22 cellular contexts compared by ENCODE assay signal in the genomic region with DNA sequence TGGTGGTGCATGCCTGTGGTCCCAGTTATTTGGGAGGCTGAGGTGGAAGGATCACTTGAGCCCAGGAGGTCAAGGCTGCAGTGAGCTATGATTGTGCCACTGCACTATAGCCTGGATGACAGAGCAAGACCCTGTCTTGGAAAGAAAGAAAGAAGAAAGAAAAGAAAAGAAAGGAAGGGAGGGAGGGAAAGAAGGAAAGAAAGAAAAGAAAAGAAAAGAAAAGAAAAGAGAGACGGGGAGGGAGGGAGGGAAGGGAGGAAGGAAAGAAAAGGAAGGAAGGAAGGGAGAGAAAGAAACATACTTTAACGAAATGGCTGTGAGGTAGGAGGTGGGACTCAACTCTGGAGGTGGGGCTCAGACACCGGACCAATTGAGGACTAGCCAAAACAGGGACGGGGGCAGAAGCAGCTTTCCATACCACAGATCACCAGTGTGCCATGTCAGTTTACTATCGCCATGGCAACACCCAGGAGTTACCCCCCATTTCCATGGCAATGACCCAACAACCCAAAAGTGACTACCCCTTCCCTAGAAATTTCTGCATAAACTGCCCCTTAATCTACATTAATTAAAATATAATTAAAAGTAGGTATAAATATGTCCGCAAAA.
"Had no signal": no experiment of that assay in that cellular context is flagged by ENCODE, and none has a peak within 500 bp of the region (broad histone marks: within the 10 kb centered on the region; RNA-seq: fewer than 3 reads in every experiment).

No MANE protein-coding gene starts in this region.

- H3K4me3 ChIP-seq: MG63, SJSA1, SK-N-MC had no signal

- H3K27ac ChIP-seq: SJSA1, SK-N-MC had no signal

- H3K27me3 ChIP-seq: MG63, SJSA1 had no signal

- H3K9me3 ChIP-seq: MG63, SJSA1 had no signal

- DNase-seq: Karpas-422, KG1, MG63, NCI-H1092, NCI-H1105 treated with DMSO at 0.1 percent for 48 hours, NCI-H1417 treated with DMSO at 0.1 percent for 48 hours, NCI-H146, NCI-H1694 treated with DMSO at 0.1 percent for 48 hours, NCI-H1930, NCI-H2081, NCI-H2171, NCI-H226, NCI-H446, NCI-H510A, NCI-H524 treated with DMSO at 0.1 percent for 48 hours, NCI-H69, NCI-H774, Right ventricle myocardium superior, RPMI8226, SIG-M5 had no signal

- H3K36me3 ChIP-seq: MG63, SJSA1 had no signal
